In genomic region chr19:38172001-38172400, GRCh38 we compare ENCODE assay signal across 22 cellular contexts. TPM values are rescaled to one million over a fixed set of nuclear protein-coding genes. Genes with fewer than 3 reads are reported as not detected.
DNase-seq lines count a peak whose midpoint lies in the region; ATAC-seq, FAIRE-seq and TF ChIP-seq lines count a peak whose summit lies in the region.
"Had no signal": no experiment of that assay in that cellular context is flagged by ENCODE, and none has a peak within 500 bp of the region (broad histone marks: within the 10 kb centered on the region; RNA-seq: fewer than 3 reads in every experiment).

No MANE protein-coding gene starts in this region.

- H3K4me3 Mint-ChIP-seq in Calu3 (ENCODE audit: low read depth, unreplicated experiment): no peak overlapping the region
- H3K4me3 Mint-ChIP-seq in progenitor cell of endocrine pancreas (ENCODE audit: low read depth): no peak overlapping the region
- H3K4me3 Mint-ChIP-seq: activated CD8-positive, alpha-beta T cell treated with anti-CD3 and anti-CD28 coated beads for 36 hours; activated naive CD4-positive, alpha-beta T cell treated with anti-CD3 and anti-CD28 coated beads, Interleukin-2, amount 10 ng/mL, durations not matched to agents 7 days and 5 days; CD8-positive, alpha-beta T cell; nephron had no signal

- FAIRE-seq in urothelium cell line (lab: Jason Lieb, UNC): no peak

- H3K27me3 Mint-ChIP-seq in Calu3 (ENCODE audit: unreplicated experiment) (no peaks in the 10 kb centered on the region), progenitor cell of endocrine pancreas (no peaks in the 10 kb centered on the region)
- H3K27me3 Mint-ChIP-seq: activated CD8-positive, alpha-beta T cell treated with anti-CD3 and anti-CD28 coated beads for 36 hours; activated naive CD4-positive, alpha-beta T cell treated with anti-CD3 and anti-CD28 coated beads, Interleukin-2, amount 10 ng/mL, durations not matched to agents 7 days and 5 days had no signal

- ATAC-seq in GM18517 (IDR thresholded peaks at IDR 0.05; ENCODE audit: unreplicated experiment) (no peak), HG03442 (IDR thresholded peaks at IDR 0.05; ENCODE audit: unreplicated experiment) (no peak)
- ATAC-seq: activated CD8-positive, alpha-beta T cell treated with anti-CD3 and anti-CD28 coated beads for 36 hours; CD8-positive, alpha-beta T cell had no signal

- H3K36me3 Mint-ChIP-seq in Calu3 (ENCODE audit: insufficient read depth, unreplicated experiment) (peaks cover 33% of the 10 kb centered on the region), progenitor cell of endocrine pancreas (ENCODE audit: insufficient read depth) (peaks cover 6% of the 10 kb centered on the region)
- H3K36me3 Mint-ChIP-seq: activated naive CD4-positive, alpha-beta T cell treated with anti-CD3 and anti-CD28 coated beads, Interleukin-2, amount 10 ng/mL, durations not matched to agents 7 days and 5 days had no signal

- CTCF ChIA-PET in Calu3 (lab: Charles Lee): interaction anchor here (0.5 to 0.8 kb wide), 2 partner anchors 229 to 266 kb away, joined by 3 read pairs; no protein-coding TSS in a partner anchor

- no peak for DNase-seq in Calu3
- DNase-seq in SHP77 (lab: John Stamatoyannopoulos, UW): peak; percentile 38 to 56
- DNase-seq in globus pallidus (ENCODE audit: low spot score): peak; percentile 42
- no peak for DNase-seq in progenitor cell of endocrine pancreas (ENCODE audit: low spot score, unreplicated experiment)
- DNase-seq in AG20443 (ENCODE audit: low spot score): no peak
- no peak for DNase-seq in urothelium cell line (ENCODE audit: low spot score)
- DNase-seq: activated CD4-positive, CD25-positive, alpha-beta regulatory T cell; activated CD8-positive, alpha-beta T cell treated with anti-CD3 and anti-CD28 coated beads for 36 hours; activated naive CD4-positive, alpha-beta T cell treated with anti-CD3 and anti-CD28 coated beads, Interleukin-2, amount 10 ng/mL, durations not matched to agents 7 days and 5 days; activated T-cell treated with anti-CD3 and anti-CD28 coated beads, Interleukin-2, amount 50 U/mL, for 1 hour; CD8-positive, alpha-beta T cell; DND-41; foreskin melanocyte; kidney glomerular epithelial cell; NCI-H1105; NCI-H774; stimulated activated CD4-positive, alpha-beta T cell treated with anti-CD3 and anti-CD28 coated beads, Interleukin-12 subunit alpha, Interleukin-12 subunit beta, amount 100 ng/mL, for 4 hours; thyroid gland had no signal

- H3K9me3 Mint-ChIP-seq in Calu3 (ENCODE audit: low read depth, unreplicated experiment): no peaks in the 10 kb centered on the region
- no peaks in the 10 kb centered on the region for H3K9me3 Mint-ChIP-seq in progenitor cell of endocrine pancreas (ENCODE audit: low read depth)
- H3K9me3 Mint-ChIP-seq: activated CD8-positive, alpha-beta T cell treated with anti-CD3 and anti-CD28 coated beads for 36 hours; activated naive CD4-positive, alpha-beta T cell treated with anti-CD3 and anti-CD28 coated beads, Interleukin-2, amount 10 ng/mL, durations not matched to agents 7 days and 5 days; CD8-positive, alpha-beta T cell; nephron had no signal

- H3K27ac Mint-ChIP-seq in Calu3 (ENCODE audit: unreplicated experiment): peak overlapping the region; percentile 33
- H3K27ac Mint-ChIP-seq in progenitor cell of endocrine pancreas: peak overlapping the region; percentile 50
- H3K27ac Mint-ChIP-seq: activated CD8-positive, alpha-beta T cell treated with anti-CD3 and anti-CD28 coated beads for 36 hours; activated naive CD4-positive, alpha-beta T cell treated with anti-CD3 and anti-CD28 coated beads, Interleukin-2, amount 10 ng/mL, durations not matched to agents 7 days and 5 days; CD8-positive, alpha-beta T cell had no signal

- intact Hi-C loops in Calu3 (cut with micrococcal nuclease; ENCODE audit: unreplicated experiment): no loop called here

- TF ChIP-seq CTCF in Calu3 (IDR thresholded peaks at IDR 0.05; ENCODE audit: unreplicated experiment) (no peak), progenitor cell of endocrine pancreas (IDR thresholded peaks at IDR 0.05; ENCODE audit: unreplicated experiment) (no peak)

- H3K4me1 Mint-ChIP-seq in Calu3 (ENCODE audit: low read depth, unreplicated experiment): no peaks in the 10 kb centered on the region
- H3K4me1 Mint-ChIP-seq in progenitor cell of endocrine pancreas (ENCODE audit: low read depth): no peaks in the 10 kb centered on the region
- H3K4me1 Mint-ChIP-seq: activated naive CD4-positive, alpha-beta T cell treated with anti-CD3 and anti-CD28 coated beads, Interleukin-2, amount 10 ng/mL, durations not matched to agents 7 days and 5 days had no signal

- BruUV-seq in Calu3 (replicated peaks; lab: Mats Ljungman, UMichigan): no TSS peak

RNA-seq across cellular contexts. Expression of gene DPF1, which starts 52.0 kb away (rescaled TPM):
- total RNA-seq in Calu3 (2022) (1.0 and 1.5 TPM in 2 replicates), progenitor cell of endocrine pancreas (4.8 and 4.9 TPM in 2 replicates)
- total RNA-seq: CD8-positive, alpha-beta T cell; mesenteric fat pad; thyroid gland had no signal

Comparison
In these comparisons a context has a peak if more than half of its experiments do, and no peak if none do; other contexts are left out.
1. DNase-seq: peak in SHP77 (2 of 2) and globus pallidus (single experiment); none in Calu3 (single experiment), progenitor cell of endocrine pancreas (single experiment), AG20443 (single experiment) and urothelium cell line (single experiment).